ENCODE assay signal across 15 cellular contexts in the genomic region with DNA sequence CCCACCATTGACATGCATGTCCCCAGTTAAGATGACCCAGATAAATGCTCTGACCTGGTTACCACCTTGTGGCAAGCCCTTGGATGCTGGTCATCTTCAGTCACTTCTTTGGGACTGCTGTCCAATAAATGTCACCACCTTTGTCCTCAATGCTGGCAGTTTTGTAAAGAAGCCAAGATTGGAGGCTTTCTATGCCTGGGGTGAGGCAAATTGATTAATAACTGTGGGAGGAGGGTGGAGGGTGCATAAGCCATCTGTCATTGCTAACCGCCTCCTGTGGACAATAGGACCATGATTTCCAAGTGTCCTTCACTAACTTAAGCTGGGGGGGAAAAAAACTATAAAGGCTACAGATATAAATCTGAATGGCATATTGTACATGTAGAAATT. TPM values are rescaled to one million over a fixed set of nuclear protein-coding genes. Genes with fewer than 3 reads are reported as not detected.
DNase-seq lines count a peak whose midpoint lies in the region; ATAC-seq, FAIRE-seq and TF ChIP-seq lines count a peak whose summit lies in the region.
"Had no signal": no experiment of that assay in that cellular context is flagged by ENCODE, and none has a peak within 500 bp of the region (broad histone marks: within the 10 kb centered on the region; RNA-seq: fewer than 3 reads in every experiment).

No MANE protein-coding gene starts in this region.

- no peak for FAIRE-seq in kidney (lab: Jason Lieb, UNC)
- FAIRE-seq: pancreas, RCC 7860 had no signal

- H3K27ac Mint-ChIP-seq in stimulated activated naive CD8-positive, alpha-beta T cell treated with anti-CD3 and anti-CD28 coated beads, Interleukin-15, amount 100 ng/mL, for 72 hours, result peak overlapping the region; percentile 27 to 40
- 0 out of 2 replicates have a peak overlapping the region, but pooled peaks have one; percentile 36 for H3K27ac Mint-ChIP-seq in WTC11
- H3K27ac Mint-ChIP-seq: activated CD8-positive, alpha-beta memory T cell treated with anti-CD3 and anti-CD28 coated beads, Interleukin-2, amount 10 ng/mL, durations not matched to agents 7 days and 5 days; activated naive CD8-positive, alpha-beta T cell treated with anti-CD3 and anti-CD28 coated beads, Interleukin-2, amount 50 U/mL, for 24 hours had no signal

- POLR2A ChIA-PET in WTC11 (lab: Charles Lee), result no interaction called here

- no peaks in the 10 kb centered on the region for H3K27me3 Mint-ChIP-seq in stimulated activated naive CD8-positive, alpha-beta T cell treated with anti-CD3 and anti-CD28 coated beads, Interleukin-15, amount 100 ng/mL, for 72 hours
- H3K27me3 Mint-ChIP-seq in WTC11 (ENCODE audit: low read depth), result no peaks in the 10 kb centered on the region
- H3K27me3 Mint-ChIP-seq: activated CD8-positive, alpha-beta memory T cell treated with anti-CD3 and anti-CD28 coated beads, Interleukin-2, amount 10 ng/mL, durations not matched to agents 7 days and 5 days; activated naive CD8-positive, alpha-beta T cell treated with anti-CD3 and anti-CD28 coated beads, Interleukin-2, amount 50 U/mL, for 24 hours had no signal

- intact Hi-C loops in right lobe of liver (cut with DNase I), result no loop called here
- intact Hi-C loops in kidney (cut with DNase I), result no loop called here

- H3K4me3 Mint-ChIP-seq in stimulated activated naive CD8-positive, alpha-beta T cell treated with anti-CD3 and anti-CD28 coated beads, Interleukin-15, amount 100 ng/mL, for 72 hours, result no peak overlapping the region
- no peak overlapping the region for H3K4me3 Mint-ChIP-seq in WTC11
- H3K4me3 Mint-ChIP-seq: activated CD8-positive, alpha-beta memory T cell treated with anti-CD3 and anti-CD28 coated beads, Interleukin-2, amount 10 ng/mL, durations not matched to agents 7 days and 5 days; activated naive CD8-positive, alpha-beta T cell treated with anti-CD3 and anti-CD28 coated beads, Interleukin-2, amount 50 U/mL, for 24 hours had no signal

- H3K4me1 ChIP-seq in right lobe of liver, result peaks cover 0 to 40% (median 15%) of the 10 kb centered on the region in 4 donors
- no peaks in the 10 kb centered on the region for H3K4me1 ChIP-seq in kidney (ENCODE audit: control insufficient read depth in 1 of 2, insufficient read depth in 1 of 2, low read depth in 1 of 2, low read length in 2 of 2)
- H3K4me1 ChIP-seq: BLaER1 had no signal

- no peak for TF ChIP-seq POLR2A in right lobe of liver (IDR thresholded peaks at IDR 0.05)

- H3K36me3 ChIP-seq in right lobe of liver (peaks cover 0 to 45% (median 11%) of the 10 kb centered on the region in 4 donors), kidney (ENCODE audit: control insufficient read depth in 1 of 2, insufficient read depth in 2 of 2, low read length in 2 of 2) (peaks cover 24 to 51% of the 10 kb centered on the region in 2 donors)

- CTCF ChIA-PET in WTC11 (lab: Charles Lee), result interaction anchor here (0.5 to 1.9 kb wide), 3 partner anchors 113 to 178 kb away, joined by 3 to 5 read pairs (median 3); no protein-coding TSS in a partner anchor

- H3K36me3 Mint-ChIP-seq in WTC11, result peaks cover 8% of the 10 kb centered on the region

- DNase-seq in stimulated activated naive CD8-positive, alpha-beta T cell treated with anti-CD3 and anti-CD28 coated beads, Interleukin-15, amount 100 ng/mL, for 72 hours, result no peak
- no peak for DNase-seq in stimulated activated naive CD8-positive, alpha-beta T cell treated with anti-CD3 and anti-CD28 coated beads, Interleukin-15, Interleukin-2, amounts not matched to agents 100 U/mL and 50 U/mL, for 24 hours
- DNase-seq in WTC11 (ENCODE audit: low spot score) (no peak), right lobe of liver (no peak), superior temporal gyrus (ENCODE audit: extremely low spot score) (no peak), kidney (no peak), NOMO-1 (lab: John Stamatoyannopoulos, UW; ENCODE audit: unreplicated experiment in 2 of 2) (no peak)
- DNase-seq: activated CD8-positive, alpha-beta memory T cell treated with anti-CD3 and anti-CD28 coated beads, Interleukin-2, amount 10 ng/mL, durations not matched to agents 7 days and 5 days; activated naive CD8-positive, alpha-beta T cell treated with anti-CD3 and anti-CD28 coated beads, Interleukin-2, amount 50 U/mL, for 24 hours; cortex of kidney; pancreas had no signal

- ATAC-seq in stimulated activated naive CD8-positive, alpha-beta T cell treated with anti-CD3 and anti-CD28 coated beads, Interleukin-15, amount 100 ng/mL, for 72 hours, result no peak
- no peak for ATAC-seq in stimulated activated naive CD8-positive, alpha-beta T cell treated with anti-CD3 and anti-CD28 coated beads, Interleukin-15, Interleukin-2, amounts not matched to agents 100 U/mL and 50 U/mL, for 24 hours
- ATAC-seq in WTC11, result no peak
- ATAC-seq in right lobe of liver, result peak; percentile 60 to 78 (median 74)
- ATAC-seq in HG03280 (IDR thresholded peaks at IDR 0.05; ENCODE audit: unreplicated experiment), result no peak
- ATAC-seq: activated CD8-positive, alpha-beta memory T cell treated with anti-CD3 and anti-CD28 coated beads, Interleukin-2, amount 10 ng/mL, durations not matched to agents 7 days and 5 days; activated naive CD8-positive, alpha-beta T cell treated with anti-CD3 and anti-CD28 coated beads, Interleukin-2, amount 50 U/mL, for 24 hours had no signal

- no peaks in the 10 kb centered on the region for H3K9me3 ChIP-seq in right lobe of liver
- no peaks in the 10 kb centered on the region for H3K9me3 ChIP-seq in kidney (ENCODE audit: control insufficient read depth in 1 of 2, low read length in 2 of 2)
- H3K9me3 ChIP-seq: BLaER1, pancreas had no signal

- H3K9me3 Mint-ChIP-seq in stimulated activated naive CD8-positive, alpha-beta T cell treated with anti-CD3 and anti-CD28 coated beads, Interleukin-15, amount 100 ng/mL, for 72 hours, result no peaks in the 10 kb centered on the region
- H3K9me3 Mint-ChIP-seq in WTC11, result no peaks in the 10 kb centered on the region
- H3K9me3 Mint-ChIP-seq: activated naive CD8-positive, alpha-beta T cell treated with anti-CD3 and anti-CD28 coated beads, Interleukin-2, amount 50 U/mL, for 24 hours had no signal

- 38% methylated on average over 1 of the region's 1 CpG for WGBS in right lobe of liver (ENCODE audit: insufficient coverage, low coverage, low lambda C conversion rate, missing lambda C conversion rate)

- TF ChIP-seq CTCF in WTC11 (IDR thresholded peaks at IDR 0.05) (no peak), right lobe of liver (IDR thresholded peaks at IDR 0.05) (no peak), kidney (IDR thresholded peaks at IDR 0.05; ENCODE audit: borderline replicate concordance, extremely low read depth, insufficient read depth) (no peak)

- no peak overlapping the region for H3K4me3 ChIP-seq in right lobe of liver
- H3K4me3 ChIP-seq in kidney (ENCODE audit: low read length in 2 of 2), result no peak overlapping the region
- H3K4me3 ChIP-seq: BLaER1, pancreas had no signal

- no peaks in the 10 kb centered on the region for H3K27me3 ChIP-seq in right lobe of liver
- H3K27me3 ChIP-seq: BLaER1, pancreas had no signal

- H3K4me1 Mint-ChIP-seq in stimulated activated naive CD8-positive, alpha-beta T cell treated with anti-CD3 and anti-CD28 coated beads, Interleukin-15, amount 100 ng/mL, for 72 hours, result peaks cover 10% of the 10 kb centered on the region
- peaks cover 12% of the 10 kb centered on the region for H3K4me1 Mint-ChIP-seq in WTC11

- H3K27ac ChIP-seq in right lobe of liver, result peak overlapping the region; percentile 54 to 76 (median 73)
- H3K27ac ChIP-seq in kidney (ENCODE audit: low read depth in 2 of 2, low read length in 2 of 2), result no peak overlapping the region
- H3K27ac ChIP-seq: BLaER1, HL-60 had no signal

- no peak overlapping the region for H3K9ac ChIP-seq in kidney (ENCODE audit: low read length in 2 of 2)
- H3K9ac ChIP-seq: BLaER1 had no signal

TF ChIP-seq in WTC11, 78 proteins besides CTCF, POLR2A, EP300 and RAD21:
- TF ChIP-seq TEAD1 (CRISPR knock-in tag; IDR thresholded peaks at IDR 0.05), result no peak

RNA-seq across cellular contexts. Expression of gene ANKRD13A, which starts 24.4 kb away (rescaled TPM):
- total RNA-seq in WTC11 (2021), result 17.6 to 22.4 TPM (median 18.3 TPM) in 3 replicates
- total RNA-seq in right lobe of liver, result 10 to 100 TPM; 14.4 to 33.7 (median 24.6) TPM
- total RNA-seq in kidney, result 68.0 TPM
- polyA plus RNA-seq in kidney (ENCODE audit: insufficient read depth, low read depth, low replicate concordance), result 23.2 TPM

RNA-seq across cellular contexts. Expression of gene C12orf76, which starts 24.7 kb away (rescaled TPM):
- total RNA-seq in WTC11 (2021) (17.6 to 18.6 TPM (median 18.3 TPM) in 3 replicates), right lobe of liver (10 to 100 TPM in 1 of 6 experiments, 1 to 10 TPM in 5; 3.0 to 10.1 (median 6.4) TPM), kidney (14.6 TPM)
- 15.8 TPM for polyA plus RNA-seq in kidney (ENCODE audit: insufficient read depth, low read depth, low replicate concordance)

RNA-seq across cellular contexts. Expression of gene GIT2, which starts 27.5 kb away (rescaled TPM):
- total RNA-seq in WTC11 (2021) (21.4 to 22.3 TPM (median 21.7 TPM) in 3 replicates), right lobe of liver (10 to 100 TPM; 13.3 to 24.8 (median 16.8) TPM), kidney (46.2 TPM)
- polyA plus RNA-seq in kidney (ENCODE audit: insufficient read depth, low read depth, low replicate concordance), result 10.4 TPM

Comparison
In these comparisons a context has a peak if more than half of its experiments do, and no peak if none do; other contexts are left out.
1. ATAC-seq: peak in right lobe of liver (4 of 4); none in stimulated activated naive CD8-positive, alpha-beta T cell treated with anti-CD3 and anti-CD28 coated beads, Interleukin-15, amount 100 ng/mL, for 72 hours (single experiment), stimulated activated naive CD8-positive, alpha-beta T cell treated with anti-CD3 and anti-CD28 coated beads, Interleukin-15, Interleukin-2, amounts not matched to agents 100 U/mL and 50 U/mL, for 24 hours (single experiment), WTC11 (single experiment) and HG03280 (single experiment).
2. H3K27ac ChIP-seq: peak in right lobe of liver (3 of 3); none in kidney (0 of 2).